ENCODE assay signal across 24 cellular contexts in the genomic region with DNA sequence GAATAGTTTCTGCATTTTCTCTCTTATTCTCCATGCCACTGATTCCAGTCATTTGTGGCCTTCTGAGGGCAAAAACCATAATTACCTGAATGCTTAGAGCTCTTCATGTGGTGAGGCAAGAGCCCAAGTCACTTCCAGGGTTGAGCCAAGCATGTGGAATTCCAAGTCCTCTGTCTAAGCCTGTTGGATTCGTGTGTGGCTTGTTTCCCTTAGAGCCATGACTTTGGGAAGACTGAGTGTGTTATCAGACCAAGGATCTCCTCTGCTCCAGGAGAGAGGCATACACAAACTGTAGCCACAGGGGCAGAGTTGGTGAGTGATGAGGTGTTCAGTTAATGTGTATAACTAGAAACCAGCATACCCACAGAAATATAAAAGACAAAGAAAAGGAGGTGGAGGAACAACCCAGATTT. TPM values are rescaled to one million over a fixed set of nuclear protein-coding genes. Genes with fewer than 3 reads are reported as not detected.
DNase-seq lines count a peak whose midpoint lies in the region; ATAC-seq and TF ChIP-seq lines count a peak whose summit lies in the region.
"Had no signal": no experiment of that assay in that cellular context is flagged by ENCODE, and none has a peak within 500 bp of the region (broad histone marks: within the 10 kb centered on the region; RNA-seq: fewer than 3 reads in every experiment).

No MANE protein-coding gene starts in this region.

- no peak overlapping the region for H4K5ac ChIP-seq in mesendoderm (ENCODE audit: low read length)

- H3K4me3 ChIP-seq in DND-41 (ENCODE audit: low read depth in 1 of 2, low read length in 2 of 2) (no peak overlapping the region), mesendoderm (ENCODE audit: low read length) (no peak overlapping the region)
- H3K4me3 ChIP-seq: gastroesophageal sphincter, psoas muscle, smooth muscle cell had no signal

- H3K56ac ChIP-seq in mesendoderm (ENCODE audit: low read length), result no peak overlapping the region

- H3K36me3 Mint-ChIP-seq in T-helper 1 cell treated with Interleukin-12 subunit alpha and Interleukin-12 subunit beta and Interleukin-4 antibody, amounts not matched to agents 30 μg/mL and 1 μg/mL, for 36 hours (ENCODE audit: low read depth), result peaks cover 24% of the 10 kb centered on the region
- peaks cover 29% of the 10 kb centered on the region for H3K36me3 Mint-ChIP-seq in activated CD4-positive, alpha-beta memory T cell treated with anti-CD3 and anti-CD28 coated beads, Interleukin-2, amount 10 ng/mL, durations not matched to agents 7 days and 5 days (ENCODE audit: low read depth)

- H3K4me1 Mint-ChIP-seq in T-helper 1 cell treated with Interleukin-12 subunit alpha and Interleukin-12 subunit beta and Interleukin-4 antibody, amounts not matched to agents 30 μg/mL and 1 μg/mL, for 36 hours (ENCODE audit: low read depth), result peaks cover 66% of the 10 kb centered on the region
- H3K4me1 Mint-ChIP-seq in activated CD4-positive, alpha-beta memory T cell treated with anti-CD3 and anti-CD28 coated beads, Interleukin-2, amount 10 ng/mL, durations not matched to agents 7 days and 5 days, result peaks cover 67% of the 10 kb centered on the region

- H3K27ac Mint-ChIP-seq in T-helper 1 cell treated with Interleukin-12 subunit alpha and Interleukin-12 subunit beta and Interleukin-4 antibody, amounts not matched to agents 30 μg/mL and 1 μg/mL, for 36 hours, result peak overlapping the region; percentile 60
- peak overlapping the region; percentile 29 for H3K27ac Mint-ChIP-seq in activated CD4-positive, alpha-beta memory T cell treated with anti-CD3 and anti-CD28 coated beads, Interleukin-2, amount 10 ng/mL, durations not matched to agents 7 days and 5 days
- H3K27ac Mint-ChIP-seq: nephron progenitor cell had no signal

- no peaks in the 10 kb centered on the region for H3K79me1 ChIP-seq in mesendoderm (ENCODE audit: low read length)

- DNase-seq in T-helper 1 cell (no peak), DND-41 (peak; percentile 41), mesendoderm (peak; percentile 19), OCI-M2 (lab: John Stamatoyannopoulos, UW; ENCODE audit: unreplicated experiment) (no peak)
- no peak for DNase-seq in activated CD4-positive, alpha-beta memory T cell treated with anti-CD3 and anti-CD28 coated beads, Interleukin-2, amount 10 ng/mL, durations not matched to agents 7 days and 5 days
- DNase-seq: 8988T; activated CD4-positive, alpha-beta T cell treated with anti-CD3 and anti-CD28 coated beads for 48 hours; amygdala; KBM-7; NCI-H1048; NCI-H2029; NCI-H510A; nephron progenitor cell; psoas muscle; stimulated activated CD4-positive, alpha-beta T cell treated with anti-CD3 and anti-CD28 coated beads, Interleukin-4, amount 100 ng/mL, for 1 hour had no signal

- H3K27ac ChIP-seq in DND-41 (ENCODE audit: low read length) (peak overlapping the region; percentile 37; the same call in 1 of the 2 replicates), mesendoderm (ENCODE audit: low read depth, low read length) (no peak overlapping the region)
- H3K27ac ChIP-seq: gastroesophageal sphincter, psoas muscle, RWPE1 had no signal

- no peaks in the 10 kb centered on the region for H4K20me1 ChIP-seq in DND-41 (ENCODE audit: insufficient read depth, low read length)

- CTCF ChIA-PET in activated CD4-positive, alpha-beta memory T cell treated with anti-CD3 and anti-CD28 coated beads, Interleukin-2, amount 10 ng/mL, durations not matched to agents 7 days and 5 days (lab: Charles Lee), result interaction anchor here (1.0 to 1.6 kb wide), 2 partner anchors 28 to 104 kb away, joined by 4 read pairs; a partner anchor contains a TSS

- no peak for TF ChIP-seq CTCF in DND-41 (IDR thresholded peaks at IDR 0.05; ENCODE audit: borderline replicate concordance, extremely low read depth, low read length, poor library complexity, severe bottlenecking)

- no peak overlapping the region for H3K23ac ChIP-seq in mesendoderm (ENCODE audit: low read length)

- H3K36me3 ChIP-seq in DND-41 (ENCODE audit: insufficient read depth, low read length), result no peaks in the 10 kb centered on the region
- no peaks in the 10 kb centered on the region for H3K36me3 ChIP-seq in mesendoderm (ENCODE audit: control insufficient read depth, insufficient read depth, low read length)

- H3K79me2 ChIP-seq in DND-41 (ENCODE audit: insufficient read depth, low read length), result peaks cover 10% of the 10 kb centered on the region; the same call in 1 of the 2 replicates
- H3K79me2 ChIP-seq in mesendoderm (ENCODE audit: control insufficient read depth, insufficient read depth, low read length), result no peaks in the 10 kb centered on the region

- peaks cover 20% of the 10 kb centered on the region for H3K27me3 Mint-ChIP-seq in T-helper 1 cell treated with Interleukin-12 subunit alpha and Interleukin-12 subunit beta and Interleukin-4 antibody, amounts not matched to agents 30 μg/mL and 1 μg/mL, for 36 hours (ENCODE audit: low read depth)
- no peaks in the 10 kb centered on the region for H3K27me3 Mint-ChIP-seq in activated CD4-positive, alpha-beta memory T cell treated with anti-CD3 and anti-CD28 coated beads, Interleukin-2, amount 10 ng/mL, durations not matched to agents 7 days and 5 days
- H3K27me3 Mint-ChIP-seq: B cell, memory B cell had no signal

- H2AK5ac ChIP-seq in mesendoderm (ENCODE audit: low read length), result no peak overlapping the region

- no peak overlapping the region for H2BK5ac ChIP-seq in mesendoderm (ENCODE audit: low read length)

- no peak overlapping the region for H3K18ac ChIP-seq in mesendoderm (ENCODE audit: low read length)

- ATAC-seq in DND-41 (ENCODE audit: insufficient read depth, low read depth) (peak; percentile 90), GM19397 (IDR thresholded peaks at IDR 0.05; ENCODE audit: unreplicated experiment) (no peak), HG03457 (IDR thresholded peaks at IDR 0.05; ENCODE audit: unreplicated experiment) (no peak)
- ATAC-seq: gastroesophageal sphincter, SK-N-SH treated with all-trans-retinoic acid at 6 μM for 48 hours had no signal

- no peaks in the 10 kb centered on the region for H3K9me3 ChIP-seq in DND-41 (ENCODE audit: insufficient read depth, low read length, severe bottlenecking)
- H3K9me3 ChIP-seq: gastroesophageal sphincter, psoas muscle had no signal

- H4K8ac ChIP-seq in mesendoderm (ENCODE audit: low read depth, low read length), result no peak overlapping the region

- H3K4me3 Mint-ChIP-seq in T-helper 1 cell treated with Interleukin-12 subunit alpha and Interleukin-12 subunit beta and Interleukin-4 antibody, amounts not matched to agents 30 μg/mL and 1 μg/mL, for 36 hours, result no peak overlapping the region
- no peak overlapping the region for H3K4me3 Mint-ChIP-seq in activated CD4-positive, alpha-beta memory T cell treated with anti-CD3 and anti-CD28 coated beads, Interleukin-2, amount 10 ng/mL, durations not matched to agents 7 days and 5 days
- H3K4me3 Mint-ChIP-seq: B cell, memory B cell, nephron progenitor cell had no signal

- H3K4me2 ChIP-seq in DND-41 (ENCODE audit: insufficient read depth, low read length) (no peak overlapping the region), mesendoderm (ENCODE audit: low read length) (no peak overlapping the region)
- H3K4me2 ChIP-seq: smooth muscle cell had no signal

- H3K9ac ChIP-seq in DND-41 (ENCODE audit: low read depth, low read length), result no peak overlapping the region
- H3K9ac ChIP-seq in mesendoderm (ENCODE audit: low read length), result no peak overlapping the region

- no peaks in the 10 kb centered on the region for H3K9me3 Mint-ChIP-seq in T-helper 1 cell treated with Interleukin-12 subunit alpha and Interleukin-12 subunit beta and Interleukin-4 antibody, amounts not matched to agents 30 μg/mL and 1 μg/mL, for 36 hours
- H3K9me3 Mint-ChIP-seq in activated CD4-positive, alpha-beta memory T cell treated with anti-CD3 and anti-CD28 coated beads, Interleukin-2, amount 10 ng/mL, durations not matched to agents 7 days and 5 days, result no peaks in the 10 kb centered on the region
- H3K9me3 Mint-ChIP-seq: memory B cell had no signal

- H3K27me3 ChIP-seq in DND-41 (ENCODE audit: insufficient read depth, low read length, poor library complexity) (no peaks in the 10 kb centered on the region), mesendoderm (ENCODE audit: insufficient read depth, low read length, poor library complexity) (no peaks in the 10 kb centered on the region)
- H3K27me3 ChIP-seq: gastroesophageal sphincter had no signal

- no CpG with 5 or more reads among the region's 1 CpG for WGBS in mesendoderm (ENCODE audit: extremely low coverage, insufficient coverage, low lambda C conversion rate)

- H2AFZ ChIP-seq in DND-41 (ENCODE audit: low read depth, low read length), result no peak overlapping the region

- POLR2A ChIA-PET in activated CD4-positive, alpha-beta memory T cell treated with anti-CD3 and anti-CD28 coated beads, Interleukin-2, amount 10 ng/mL, durations not matched to agents 7 days and 5 days (lab: Charles Lee), result interaction anchor here (1.2 to 12.1 kb wide), 5 partner anchors 9 to 102 kb away, joined by 3 to 138 read pairs (median 3); a partner anchor contains a TSS

- H3K4me1 ChIP-seq in DND-41 (ENCODE audit: insufficient read depth, low read length) (peaks cover 35% of the 10 kb centered on the region), mesendoderm (ENCODE audit: control insufficient read depth, low read depth, low read length) (no peaks in the 10 kb centered on the region)
- H3K4me1 ChIP-seq: gastroesophageal sphincter, psoas muscle had no signal

- no peak overlapping the region for H2BK15ac ChIP-seq in mesendoderm (replicated peaks; ENCODE audit: low read depth)

- no peak overlapping the region for H3K4ac ChIP-seq in mesendoderm (ENCODE audit: low read depth, low read length)

- no peak overlapping the region for H2BK120ac ChIP-seq in mesendoderm (ENCODE audit: low read depth, low read length)

RNA-seq across cellular contexts. Expression of a gene that starts 27.1 kb away (rescaled TPM):
- total RNA-seq in activated CD4-positive, alpha-beta memory T cell treated with anti-CD3 and anti-CD28 coated beads, Interleukin-2, amount 10 ng/mL, durations not matched to agents 7 days and 5 days, result 1 to 10 TPM; 2.7 to 3.3 TPM
- 1.1 TPM for polyA plus RNA-seq in mesendoderm (2013, experiment 1 of 2)
- polyA plus RNA-seq in mesendoderm (2013, experiment 2 of 2), result 0.88 TPM

Comparison
In these comparisons a context has a peak if more than half of its experiments do, and no peak if none do; other contexts are left out.
1. DNase-seq: peak in DND-41 (single experiment) and mesendoderm (single experiment); none in T-helper 1 cell (0 of 5), activated CD4-positive, alpha-beta memory T cell treated with anti-CD3 and anti-CD28 coated beads, Interleukin-2, amount 10 ng/mL, durations not matched to agents 7 days and 5 days (single experiment) and OCI-M2 (single experiment).